31 cellular contexts compared by ENCODE assay signal in genomic region chr2:104915107-104915793, GRCh38.
"Had no signal": no experiment of that assay in that cellular context is flagged by ENCODE, and none has a peak within 500 bp of the region (broad histone marks: within the 10 kb centered on the region; RNA-seq: fewer than 3 reads in every experiment).

No MANE protein-coding gene starts in this region.

- H3K36me3 ChIP-seq: brain microvascular endothelial cell, gastrocnemius medialis, heart left ventricle had no signal

- H3K4me3 ChIP-seq: coronary artery, dorsolateral prefrontal cortex, gastrocnemius medialis, heart left ventricle had no signal

- H3K4me3 Mint-ChIP-seq: activated CD4-positive, alpha-beta memory T cell treated with anti-CD3 and anti-CD28 coated beads, Interleukin-2, amount 10 ng/mL, durations not matched to agents 7 days and 5 days; activated CD4-positive, alpha-beta T cell treated with anti-CD3 and anti-CD28 coated beads for 36 hours; activated CD4-positive, alpha-beta T cell treated with anti-CD3 and anti-CD28 coated beads, Interleukin-2, amount 10 ng/mL, durations not matched to agents 24 days and 14 days; activated naive CD4-positive, alpha-beta T cell treated with anti-CD3 and anti-CD28 coated beads, Interleukin-2, amount 10 ng/mL, durations not matched to agents 7 days and 5 days; activated naive CD8-positive, alpha-beta T cell treated with anti-CD3 and anti-CD28 coated beads, Interleukin-2, amount 10 ng/mL, durations not matched to agents 7 days and 5 days; activated T-cell treated with anti-CD3 and anti-CD28 coated beads, Interleukin-2, amount 50 U/mL, for 24 hours; activated T-cell treated with anti-CD3 and anti-CD28 coated beads, Interleukin-2, amount 50 U/mL, for 72 hours; central memory CD8-positive, alpha-beta T cell; dendritic cell treated with granulocyte-macrophage colony-stimulating factor and Interleukin-4, amounts not matched to agents 40 ng/mL and 50 ng/mL, for 4 days; endodermal cell; T-helper 17 cell; T-helper 2 cell treated with Interferon-gamma antibody and Interleukin-4, amounts not matched to agents 5 μg/mL and 100 μg/mL, for 36 hours had no signal

- H3K27ac Mint-ChIP-seq: activated CD4-positive, alpha-beta memory T cell treated with anti-CD3 and anti-CD28 coated beads, Interleukin-2, amount 10 ng/mL, durations not matched to agents 7 days and 5 days; activated CD4-positive, alpha-beta T cell treated with anti-CD3 and anti-CD28 coated beads for 36 hours; activated CD4-positive, alpha-beta T cell treated with anti-CD3 and anti-CD28 coated beads, Interleukin-2, amount 10 ng/mL, durations not matched to agents 24 days and 14 days; activated naive CD4-positive, alpha-beta T cell treated with anti-CD3 and anti-CD28 coated beads, Interleukin-2, amount 10 ng/mL, durations not matched to agents 7 days and 5 days; activated naive CD4-positive, alpha-beta T cell treated with anti-CD3 and anti-CD28 coated beads, Interleukin-2, amount 50 U/mL, for 72 hours; activated naive CD8-positive, alpha-beta T cell treated with anti-CD3 and anti-CD28 coated beads, Interleukin-2, amount 10 ng/mL, durations not matched to agents 7 days and 5 days; activated T-cell treated with anti-CD3 and anti-CD28 coated beads, Interleukin-2, amount 50 U/mL, for 24 hours; activated T-cell treated with anti-CD3 and anti-CD28 coated beads, Interleukin-2, amount 50 U/mL, for 72 hours; dendritic cell treated with granulocyte-macrophage colony-stimulating factor and Interleukin-4, amounts not matched to agents 40 ng/mL and 50 ng/mL, for 4 days; endodermal cell; T-helper 17 cell; T-helper 2 cell treated with Interferon-gamma antibody and Interleukin-4, amounts not matched to agents 5 μg/mL and 100 μg/mL, for 36 hours had no signal

- H3K9me3 Mint-ChIP-seq: activated CD4-positive, alpha-beta memory T cell treated with anti-CD3 and anti-CD28 coated beads, Interleukin-2, amount 10 ng/mL, durations not matched to agents 7 days and 5 days; activated CD4-positive, alpha-beta T cell treated with anti-CD3 and anti-CD28 coated beads, Interleukin-2, amount 10 ng/mL, durations not matched to agents 24 days and 14 days; activated naive CD4-positive, alpha-beta T cell treated with anti-CD3 and anti-CD28 coated beads, Interleukin-2, amount 10 ng/mL, durations not matched to agents 7 days and 5 days; activated naive CD8-positive, alpha-beta T cell treated with anti-CD3 and anti-CD28 coated beads, Interleukin-2, amount 10 ng/mL, durations not matched to agents 7 days and 5 days; activated T-cell treated with anti-CD3 and anti-CD28 coated beads, Interleukin-2, amount 50 U/mL, for 24 hours; activated T-cell treated with anti-CD3 and anti-CD28 coated beads, Interleukin-2, amount 50 U/mL, for 72 hours; central memory CD8-positive, alpha-beta T cell; dendritic cell treated with granulocyte-macrophage colony-stimulating factor and Interleukin-4, amounts not matched to agents 40 ng/mL and 50 ng/mL, for 4 days; endodermal cell; T-helper 2 cell treated with Interferon-gamma antibody and Interleukin-4, amounts not matched to agents 5 μg/mL and 100 μg/mL, for 36 hours had no signal

- DNase-seq: activated CD4-positive, alpha-beta memory T cell treated with anti-CD3 and anti-CD28 coated beads, Interleukin-2, amount 10 ng/mL, durations not matched to agents 7 days and 5 days; activated CD4-positive, alpha-beta T cell treated with anti-CD3 and anti-CD28 coated beads for 36 hours; activated CD4-positive, alpha-beta T cell treated with anti-CD3 and anti-CD28 coated beads, Interleukin-2, amount 10 ng/mL, durations not matched to agents 24 days and 14 days; activated CD4-positive, CD25-positive, alpha-beta regulatory T cell; activated CD4-positive, CD25-positive, alpha-beta regulatory T cell treated with anti-CD3 and anti-CD28 coated beads, Interleukin-2, amount 50 U/mL, for 72 hours; activated CD8-positive, alpha-beta memory T cell treated with anti-CD3 and anti-CD28 coated beads, Interleukin-2, amount 50 U/mL, for 48 hours; activated gamma-delta T cell; activated naive CD4-positive, alpha-beta T cell; activated naive CD4-positive, alpha-beta T cell treated with anti-CD3 and anti-CD28 coated beads, Interleukin-2, amount 10 ng/mL, durations not matched to agents 7 days and 5 days; activated naive CD8-positive, alpha-beta T cell treated with anti-CD3 and anti-CD28 coated beads, Interleukin-2, amount 10 ng/mL, durations not matched to agents 7 days and 5 days; activated T-cell treated with anti-CD3 and anti-CD28 coated beads for 4 hours; activated T-cell treated with anti-CD3 and anti-CD28 coated beads, Interleukin-2, amount 50 U/mL, for 24 hours; activated T-cell treated with anti-CD3 and anti-CD28 coated beads, Interleukin-2, amount 50 U/mL, for 72 hours; anterior cingulate cortex; brain microvascular endothelial cell; dorsolateral prefrontal cortex; effector memory CD4-positive, alpha-beta T cell; endodermal cell; foreskin keratinocyte; gastrocnemius medialis; glutamatergic neuron; heart left ventricle; T-helper 1 cell; T-helper 17 cell; T1000 had no signal

- H3K4me1 ChIP-seq: foreskin keratinocyte, gastrocnemius medialis, heart left ventricle had no signal

- ATAC-seq: activated CD4-positive, alpha-beta T cell treated with anti-CD3 and anti-CD28 coated beads for 36 hours; activated naive CD4-positive, alpha-beta T cell treated with anti-CD3 and anti-CD28 coated beads, Interleukin-2, amount 50 U/mL, for 72 hours; activated T-cell treated with anti-CD3 and anti-CD28 coated beads, Interleukin-2, amount 50 U/mL, for 72 hours; esophagus mucosa; foreskin keratinocyte; gastrocnemius medialis; heart left ventricle; T-helper 17 cell had no signal

- H3K27me3 Mint-ChIP-seq: activated CD4-positive, alpha-beta memory T cell treated with anti-CD3 and anti-CD28 coated beads, Interleukin-2, amount 10 ng/mL, durations not matched to agents 7 days and 5 days; activated CD4-positive, alpha-beta T cell treated with anti-CD3 and anti-CD28 coated beads, Interleukin-2, amount 10 ng/mL, durations not matched to agents 24 days and 14 days; activated naive CD4-positive, alpha-beta T cell treated with anti-CD3 and anti-CD28 coated beads, Interleukin-2, amount 10 ng/mL, durations not matched to agents 7 days and 5 days; dendritic cell treated with granulocyte-macrophage colony-stimulating factor and Interleukin-4, amounts not matched to agents 40 ng/mL and 50 ng/mL, for 4 days had no signal

- H3K27me3 ChIP-seq: brain microvascular endothelial cell, dorsolateral prefrontal cortex, foreskin keratinocyte, gastrocnemius medialis had no signal

- H3K4me1 Mint-ChIP-seq: activated CD4-positive, alpha-beta memory T cell treated with anti-CD3 and anti-CD28 coated beads, Interleukin-2, amount 10 ng/mL, durations not matched to agents 7 days and 5 days; activated CD4-positive, alpha-beta T cell treated with anti-CD3 and anti-CD28 coated beads for 36 hours; activated CD4-positive, alpha-beta T cell treated with anti-CD3 and anti-CD28 coated beads, Interleukin-2, amount 10 ng/mL, durations not matched to agents 24 days and 14 days; activated naive CD4-positive, alpha-beta T cell treated with anti-CD3 and anti-CD28 coated beads, Interleukin-2, amount 10 ng/mL, durations not matched to agents 7 days and 5 days; central memory CD8-positive, alpha-beta T cell; endodermal cell; T-helper 17 cell had no signal

- H3K27ac ChIP-seq: brain microvascular endothelial cell, coronary artery, dorsolateral prefrontal cortex, foreskin keratinocyte, gastrocnemius medialis, heart left ventricle had no signal

- H3K36me3 Mint-ChIP-seq: activated naive CD4-positive, alpha-beta T cell treated with anti-CD3 and anti-CD28 coated beads, Interleukin-2, amount 10 ng/mL, durations not matched to agents 7 days and 5 days; activated naive CD4-positive, alpha-beta T cell treated with anti-CD3 and anti-CD28 coated beads, Interleukin-2, amount 50 U/mL, for 72 hours; activated naive CD8-positive, alpha-beta T cell treated with anti-CD3 and anti-CD28 coated beads, Interleukin-2, amount 10 ng/mL, durations not matched to agents 7 days and 5 days had no signal

- H3K9me3 ChIP-seq: gastrocnemius medialis, heart left ventricle had no signal
